ENCODE assay signal across 29 cellular contexts in the genomic region with DNA sequence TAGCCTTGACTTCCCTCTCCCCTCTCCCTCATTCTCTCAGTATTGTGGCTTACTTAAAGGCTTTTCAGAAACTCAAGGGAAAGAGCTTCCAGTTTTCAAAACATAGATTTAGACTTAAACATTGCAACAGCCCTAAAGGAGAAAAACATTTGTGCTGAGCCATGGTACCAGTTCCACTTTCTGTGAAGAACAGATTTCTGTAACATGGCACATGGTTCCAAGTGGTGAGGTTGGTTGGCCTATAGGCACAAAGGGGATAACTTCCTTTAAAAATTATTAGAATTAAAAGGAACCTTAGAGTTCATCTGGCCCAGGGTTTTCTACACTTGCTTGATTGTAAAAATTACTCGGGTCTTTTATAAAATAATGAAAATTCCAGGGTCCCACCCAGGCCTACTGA.
"Had no signal": no experiment of that assay in that cellular context is flagged by ENCODE, and none has a peak within 500 bp of the region (broad histone marks: within the 10 kb centered on the region; RNA-seq: fewer than 3 reads in every experiment).

No MANE protein-coding gene starts in this region.

- H3K4me3 ChIP-seq: lower lobe of right lung, smooth muscle cell, suprapubic skin, tibial artery, uterus had no signal

- H3K27ac ChIP-seq: brain microvascular endothelial cell, foreskin keratinocyte, lower lobe of right lung, suprapubic skin, tibial artery, uterus had no signal

- H3K9me3 Mint-ChIP-seq: activated naive CD4-positive, alpha-beta T cell treated with anti-CD3 and anti-CD28 coated beads for 36 hours; activated naive CD8-positive, alpha-beta T cell treated with anti-CD3 and anti-CD28 coated beads for 36 hours; endodermal cell; natural killer cell treated with Interleukin-12 subunit alpha and Interleukin-12 subunit beta and Interleukin-15 and Interleukin-18, amount 100 ng/mL, for 72 hours; stimulated activated memory B cell treated with anti-CD40 and anti-IgM and Interleukin-4, amounts not matched to agents 10 μg/mL and 1 μg/mL and 100 μg/mL, for 72 hours; stimulated activated naive CD8-positive, alpha-beta T cell treated with anti-CD3 and anti-CD28 coated beads, Interleukin-15, amount 100 ng/mL, for 72 hours had no signal

- H3K27ac Mint-ChIP-seq: activated naive CD4-positive, alpha-beta T cell treated with anti-CD3 and anti-CD28 coated beads for 36 hours; activated naive CD8-positive, alpha-beta T cell treated with anti-CD3 and anti-CD28 coated beads for 36 hours; endodermal cell; natural killer cell treated with Interleukin-12 subunit alpha and Interleukin-12 subunit beta and Interleukin-15 and Interleukin-18, amount 100 ng/mL, for 72 hours; stimulated activated memory B cell treated with anti-CD40 and anti-IgM and Interleukin-4, amounts not matched to agents 10 μg/mL and 1 μg/mL and 100 μg/mL, for 72 hours; stimulated activated naive CD8-positive, alpha-beta T cell treated with anti-CD3 and anti-CD28 coated beads, Interleukin-15, amount 100 ng/mL, for 72 hours had no signal

- H3K9me3 ChIP-seq: lower lobe of right lung, suprapubic skin, tibial artery, uterus had no signal

- H3K36me3 ChIP-seq: brain microvascular endothelial cell, lower lobe of right lung, uterus, WERI-Rb-1 had no signal

- H3K4me3 Mint-ChIP-seq: activated naive CD4-positive, alpha-beta T cell treated with anti-CD3 and anti-CD28 coated beads for 36 hours; activated naive CD8-positive, alpha-beta T cell treated with anti-CD3 and anti-CD28 coated beads for 36 hours; endodermal cell; natural killer cell treated with Interleukin-12 subunit alpha and Interleukin-12 subunit beta and Interleukin-15 and Interleukin-18, amount 100 ng/mL, for 72 hours; stimulated activated memory B cell treated with anti-CD40 and anti-IgM and Interleukin-4, amounts not matched to agents 10 μg/mL and 1 μg/mL and 100 μg/mL, for 72 hours; stimulated activated naive CD8-positive, alpha-beta T cell treated with anti-CD3 and anti-CD28 coated beads, Interleukin-15, amount 100 ng/mL, for 72 hours had no signal

- H3K36me3 Mint-ChIP-seq: activated naive CD8-positive, alpha-beta T cell treated with anti-CD3 and anti-CD28 coated beads for 36 hours; natural killer cell treated with Interleukin-12 subunit alpha and Interleukin-12 subunit beta and Interleukin-15 and Interleukin-18, amount 100 ng/mL, for 72 hours had no signal

- H3K27me3 Mint-ChIP-seq: activated naive CD8-positive, alpha-beta T cell treated with anti-CD3 and anti-CD28 coated beads for 36 hours; natural killer cell treated with Interleukin-12 subunit alpha and Interleukin-12 subunit beta and Interleukin-15 and Interleukin-18, amount 100 ng/mL, for 72 hours; stimulated activated memory B cell treated with anti-CD40 and anti-IgM and Interleukin-4, amounts not matched to agents 10 μg/mL and 1 μg/mL and 100 μg/mL, for 72 hours; stimulated activated naive CD8-positive, alpha-beta T cell treated with anti-CD3 and anti-CD28 coated beads, Interleukin-15, amount 100 ng/mL, for 72 hours had no signal

- H3K27me3 ChIP-seq: brain microvascular endothelial cell, foreskin keratinocyte, suprapubic skin, tibial artery, uterus had no signal

- ATAC-seq: activated CD4-positive, CD25-positive, alpha-beta regulatory T cell treated with anti-CD3 and anti-CD28 coated beads, Interleukin-2, amount 50 U/mL, for 24 hours; esophagus mucosa; foreskin keratinocyte; left lobe of liver; natural killer cell treated with Interleukin-12 subunit alpha and Interleukin-12 subunit beta and Interleukin-15 and Interleukin-18, amount 100 ng/mL, for 72 hours; stimulated activated memory B cell treated with anti-CD40 and anti-IgM and Interleukin-4, amounts not matched to agents 10 μg/mL and 1 μg/mL and 100 μg/mL, for 72 hours; stimulated activated naive CD8-positive, alpha-beta T cell treated with anti-CD3 and anti-CD28 coated beads, Interleukin-15, amount 100 ng/mL, for 72 hours had no signal

- H3K4me1 ChIP-seq: uterus had no signal

- H3K4me2 ChIP-seq: smooth muscle cell had no signal

- H3K4me1 Mint-ChIP-seq: stimulated activated memory B cell treated with anti-CD40 and anti-IgM and Interleukin-4, amounts not matched to agents 10 μg/mL and 1 μg/mL and 100 μg/mL, for 72 hours had no signal

- DNase-seq: activated CD4-positive, alpha-beta T cell treated with anti-CD3 and anti-CD28 coated beads for 48 hours; activated CD4-positive, alpha-beta T cell treated with anti-CD3 and anti-CD28 coated beads, Interleukin-2, amount 50 U/mL, for 48 hours; activated CD8-positive, alpha-beta memory T cell treated with anti-CD3 and anti-CD28 coated beads for 24 hours; activated effector memory CD4-positive, alpha-beta T cell treated with Interleukin-2 at 50 U/mL for 16 hours; activated naive CD4-positive, alpha-beta T cell treated with anti-CD3 and anti-CD28 coated beads for 36 hours; activated naive CD8-positive, alpha-beta T cell treated with anti-CD3 and anti-CD28 coated beads for 36 hours; amniotic stem cell; brain microvascular endothelial cell; caudate nucleus; cortex of kidney; endodermal cell; foreskin keratinocyte; kidney glomerular epithelial cell; lower lobe of right lung; mesendoderm; stimulated activated CD4-positive, alpha-beta T cell treated with anti-CD3 and anti-CD28 coated beads, Interleukin-1b, Interleukin-23, amount 100 ng/mL, for 48 hours; stimulated activated CD4-positive, alpha-beta T cell treated with anti-CD3 and anti-CD28 coated beads, Interleukin-4, amount 100 ng/mL, for 4 hours; stimulated activated CD8-positive, alpha-beta memory T cell treated with anti-CD3 and anti-CD28 coated beads, Interleukin-4, amount 100 ng/mL, for 48 hours; stimulated activated naive CD8-positive, alpha-beta T cell treated with anti-CD3 and anti-CD28 coated beads, Interleukin-15, amount 100 ng/mL, for 72 hours; tibial artery; uterus; WERI-Rb-1 had no signal
